In genomic region chr12:91948504-91948903, GRCh38 we compare ENCODE assay signal across 16 cellular contexts.
"Had no signal": no experiment of that assay in that cellular context is flagged by ENCODE, and none has a peak within 500 bp of the region (broad histone marks: within the 10 kb centered on the region; RNA-seq: fewer than 3 reads in every experiment).

No MANE protein-coding gene starts in this region.

- H3K4me1 ChIP-seq: adrenal gland, psoas muscle, right lobe of liver, suprapubic skin had no signal

- DNase-seq: activated CD4-positive, alpha-beta T cell treated with anti-CD3 and anti-CD28 coated beads for 1 hour; activated CD8-positive, alpha-beta memory T cell treated with anti-CD3 and anti-CD28 coated beads, Interleukin-2, amount 50 U/mL, for 48 hours; activated CD8-positive, alpha-beta T cell treated with anti-CD3 and anti-CD28 coated beads, Interleukin-2, amount 10 ng/mL, durations not matched to agents 7 days and 5 days; activated naive CD4-positive, alpha-beta T cell treated with Interleukin-2 at 50 U/mL for 16 hours; adrenal gland; left cardiac atrium; psoas muscle; right lobe of liver; stimulated activated naive CD8-positive, alpha-beta T cell treated with anti-CD3 and anti-CD28 coated beads, Interleukin-15, Interleukin-2, amounts not matched to agents 100 U/mL and 50 U/mL, for 24 hours; SW 1271; T1000 had no signal

- H3K36me3 ChIP-seq: adrenal gland, right lobe of liver, suprapubic skin, upper lobe of left lung had no signal

- ATAC-seq: activated CD8-positive, alpha-beta T cell treated with anti-CD3 and anti-CD28 coated beads, Interleukin-2, amount 10 ng/mL, durations not matched to agents 7 days and 5 days; esophagus mucosa; psoas muscle; stimulated activated naive CD8-positive, alpha-beta T cell treated with anti-CD3 and anti-CD28 coated beads, Interleukin-15, Interleukin-2, amounts not matched to agents 100 U/mL and 50 U/mL, for 24 hours had no signal

- H3K27ac ChIP-seq: adrenal gland, psoas muscle, right lobe of liver, suprapubic skin had no signal

- H3K9me3 ChIP-seq: adrenal gland, psoas muscle, right lobe of liver, suprapubic skin, upper lobe of left lung had no signal

- H3K36me3 Mint-ChIP-seq: immature natural killer cell had no signal

- H3K4me3 Mint-ChIP-seq: activated CD8-positive, alpha-beta T cell treated with anti-CD3 and anti-CD28 coated beads, Interleukin-2, amount 10 ng/mL, durations not matched to agents 7 days and 5 days; immature natural killer cell; nephron had no signal

- H3K9me3 Mint-ChIP-seq: nephron had no signal

- H3K27ac Mint-ChIP-seq: activated CD8-positive, alpha-beta T cell treated with anti-CD3 and anti-CD28 coated beads, Interleukin-2, amount 10 ng/mL, durations not matched to agents 7 days and 5 days; nephron had no signal

- H3K4me3 ChIP-seq: adrenal gland, psoas muscle, right lobe of liver, suprapubic skin, upper lobe of left lung had no signal

- H3K27me3 ChIP-seq: adrenal gland, right lobe of liver, suprapubic skin, upper lobe of left lung had no signal
